In genomic region chr5:145246961-145247744, GRCh38 we compare ENCODE assay signal across 15 cellular contexts.
A peak's percentile ranks its signal among the peaks of the same experiment; 100 is the strongest.
DNase-seq lines count a peak whose midpoint lies in the region; ATAC-seq, FAIRE-seq and TF ChIP-seq lines count a peak whose summit lies in the region.
"Had no signal": no experiment of that assay in that cellular context is flagged by ENCODE, and none has a peak within 500 bp of the region (broad histone marks: within the 10 kb centered on the region; RNA-seq: fewer than 3 reads in every experiment).

No MANE protein-coding gene starts in this region.

- no peak overlapping the region for H3K27ac ChIP-seq in H1 (ENCODE audit: low read depth, low read length)

- H3K18ac ChIP-seq in H1 (ENCODE audit: extremely low read depth, low read length) = no peak overlapping the region

- no peaks in the 10 kb centered on the region for H3K4me1 Mint-ChIP-seq in activated T-helper 17 cell treated with anti-CD3 and anti-CD28 coated beads, Interleukin-2, amount 50 U/mL, for 72 hours

- no peak overlapping the region for H2BK120ac ChIP-seq in H1 (replicated peaks; ENCODE audit: low read depth, low read length)

- H4K20me1 ChIP-seq in H1 (replicated peaks in 1 of 2; ENCODE audit: control insufficient read depth in 1 of 2, insufficient read depth in 2 of 2, low read length in 2 of 2) = no peaks in the 10 kb centered on the region

- H2BK15ac ChIP-seq in H1 (ENCODE audit: low read length) = no peak overlapping the region

- TF ChIP-seq EP300 in H1 (IDR thresholded peaks at IDR 0.05; ENCODE audit: borderline replicate concordance in 1 of 2, low read depth in 2 of 2, low read length in 2 of 2) = no peak

- H3K56ac ChIP-seq in H1 (replicated peaks; ENCODE audit: insufficient read length, low read depth, low read length) = no peak overlapping the region

- H3K36me3 ChIP-seq in H1 (ENCODE audit: control insufficient read depth in 2 of 4, insufficient read depth in 4 of 4, low read length in 3 of 4) = no peaks in the 10 kb centered on the region
- H3K36me3 ChIP-seq in skeletal muscle satellite cell (ENCODE audit: insufficient read depth, low read length) = no peaks in the 10 kb centered on the region

- H3K4ac ChIP-seq in H1 (replicated peaks; ENCODE audit: insufficient read length, low read depth, low read length) = no peak overlapping the region

- H4K91ac ChIP-seq in H1 (replicated peaks; ENCODE audit: insufficient read length, low read length) = peak overlapping the region; percentile 49

- TF ChIP-seq POLR2A in H1 (IDR thresholded peaks at IDR 0.05; ENCODE audit: control extremely low read depth in 1 of 2, low read depth in 2 of 2, low read length in 2 of 2) = no peak

- no peaks in the 10 kb centered on the region for H3K27me3 Mint-ChIP-seq in activated T-helper 17 cell treated with anti-CD3 and anti-CD28 coated beads, Interleukin-2, amount 50 U/mL, for 72 hours

- CTCF ChIA-PET in H1 (lab: Charles Lee; ENCODE audit: partially characterized antibody) = interaction anchor here (2.9 kb wide), 1 partner anchor 9 kb away, joined by 12 read pairs; no protein-coding TSS in a partner anchor

- H3K79me1 ChIP-seq in H1 (ENCODE audit: low read depth, low read length) = no peaks in the 10 kb centered on the region

- 72% methylated on average over 4 of the region's 4 CpGs; no CpG with 5 or more reads in 1 of the 2 experiments for WGBS in H1 (ENCODE audit: extremely low coverage in 1 of 2, insufficient coverage in 1 of 2, insufficient read length in 1 of 2, insufficient replicate concordance in 2 of 2, low coverage in 1 of 2, low lambda C conversion rate in 2 of 2, missing lambda C conversion rate in 1 of 2), 2 experiments

- H3K4me2 ChIP-seq in H1 (ENCODE audit: insufficient read depth in 1 of 2, low read depth in 2 of 2, low read length in 2 of 2) (no peak overlapping the region; a peak in 1 of 4 replicates), skeletal muscle satellite cell (ENCODE audit: low read length) (peak overlapping the region; percentile 4)

- H2BK20ac ChIP-seq in H1 (ENCODE audit: low read length) = no peak overlapping the region

- no peak overlapping the region for H3K14ac ChIP-seq in H1 (ENCODE audit: insufficient read length)

- H3K4me1 ChIP-seq in H1 (replicated peaks in 1 of 4; ENCODE audit: control insufficient read depth in 3 of 4, insufficient read depth in 4 of 4, low read length in 3 of 4) (peaks cover 2 to 6% (median 4%) of the 10 kb centered on the region in 4 experiments; a peak in 5 of 7 replicates), skeletal muscle satellite cell (ENCODE audit: control insufficient read depth, insufficient read depth, low read length) (peaks cover 45% of the 10 kb centered on the region)
- H3K4me1 ChIP-seq: Caco-2 had no signal

- H3K9me3 Mint-ChIP-seq in activated T-helper 17 cell treated with anti-CD3 and anti-CD28 coated beads, Interleukin-2, amount 50 U/mL, for 72 hours = peaks cover 5% of the 10 kb centered on the region

- H2AK5ac ChIP-seq in H1 (ENCODE audit: low read depth, low read length) = no peak overlapping the region

- H4K5ac ChIP-seq in H1 (ENCODE audit: insufficient read length, low read depth, low read length) = peak overlapping the region; percentile 4

- no peak overlapping the region for H2BK5ac ChIP-seq in H1 (ENCODE audit: low read depth, low read length)

- no peak for TF ChIP-seq CTCF in H1 (IDR thresholded peaks at IDR 0.05; ENCODE audit: control extremely low read depth in 1 of 3, insufficient read depth in 1 of 3, low read depth in 1 of 3, low read length in 3 of 3)

- TF ChIP-seq RAD21 in H1 (IDR thresholded peaks at IDR 0.05 in 1 of 2, conservative IDR thresholded peaks at IDR 0.05 in 1 of 2; ENCODE audit: low read depth in 2 of 2, low read length in 2 of 2) = no peak

- POLR2A ChIA-PET in H1 (lab: Charles Lee; ENCODE audit: partially characterized antibody) = no interaction called here

- no peak overlapping the region for H3K27ac Mint-ChIP-seq in activated T-helper 17 cell treated with anti-CD3 and anti-CD28 coated beads, Interleukin-2, amount 50 U/mL, for 72 hours

- 0 out of 2 replicates have a peak overlapping the region, but pooled peaks have one; percentile 7 for H2AFZ ChIP-seq in H1 (ENCODE audit: low read length)

- H3K9me3 ChIP-seq in H1 (ENCODE audit: insufficient read depth in 2 of 2, low read depth in 1 of 2, low read length in 1 of 2) (no peaks in the 10 kb centered on the region), skeletal muscle satellite cell (replicated peaks; ENCODE audit: low read length) (no peaks in the 10 kb centered on the region)
- H3K9me3 ChIP-seq: Caco-2 had no signal

- H3K27me3 ChIP-seq in H1 (replicated peaks in 1 of 4; ENCODE audit: control insufficient read depth in 3 of 4, extremely low read depth in 1 of 4, insufficient read depth in 3 of 4, low read length in 3 of 4) (no peaks in the 10 kb centered on the region), skeletal muscle satellite cell (ENCODE audit: control insufficient read depth, insufficient read depth, low read length) (no peaks in the 10 kb centered on the region)

- DNase-seq in HS-5 (ENCODE audit: low read depth) = peak; percentile 40
- DNase-seq in H1 (ENCODE audit: low read depth in 1 of 2, low spot score in 2 of 2) = no peak
- DNase-seq: activated naive CD4-positive, alpha-beta T cell treated with Interleukin-2 at 50 U/mL for 16 hours; Caco-2; caudate nucleus; H7; Kasumi-1; NCI-H2081 treated with DMSO at 0.1 percent for 48 hours; retina; substantia nigra had no signal

- H3K4me3 Mint-ChIP-seq in activated T-helper 17 cell treated with anti-CD3 and anti-CD28 coated beads, Interleukin-2, amount 50 U/mL, for 72 hours = no peak overlapping the region

- no peaks in the 10 kb centered on the region for H3K23me2 ChIP-seq in H1 (ENCODE audit: low read depth, low read length)

- H3K23ac ChIP-seq in H1 (ENCODE audit: insufficient read length) = no peak overlapping the region

- no peak for FAIRE-seq in H1 (lab: Jason Lieb, UNC)

- H3K4me3 ChIP-seq in H1 (ENCODE audit: extremely low read depth in 1 of 4, insufficient read depth in 2 of 4, low read depth in 3 of 4, low read length in 4 of 4) (no peak overlapping the region), skeletal muscle satellite cell (ENCODE audit: low read length) (no peak overlapping the region)

- no peaks in the 10 kb centered on the region for H3K36me3 Mint-ChIP-seq in activated T-helper 17 cell treated with anti-CD3 and anti-CD28 coated beads, Interleukin-2, amount 50 U/mL, for 72 hours (ENCODE audit: low read depth)

- no peak overlapping the region for H3K9ac ChIP-seq in H1 (replicated peaks in 1 of 4; ENCODE audit: extremely low read depth in 1 of 4, low read depth in 3 of 4, low read length in 3 of 4)
- H3K9ac ChIP-seq in skeletal muscle satellite cell (ENCODE audit: low read depth, low read length) = peak overlapping the region; percentile 21

- H3K79me2 ChIP-seq in H1 (ENCODE audit: control insufficient read depth in 1 of 2, insufficient read depth in 2 of 2, low read length in 2 of 2) = no peaks in the 10 kb centered on the region

- no peak overlapping the region for H2BK12ac ChIP-seq in H1 (ENCODE audit: low read depth, low read length)

- H4K8ac ChIP-seq in H1 (ENCODE audit: extremely low read depth, insufficient read depth, low read length) = no peak overlapping the region

- ATAC-seq in GM18861 (IDR thresholded peaks at IDR 0.05; ENCODE audit: unreplicated experiment) (peak; percentile 45), GM19351 (IDR thresholded peaks at IDR 0.05; ENCODE audit: unreplicated experiment) (no peak), HG03139 (IDR thresholded peaks at IDR 0.05; ENCODE audit: unreplicated experiment) (no peak)
- ATAC-seq in activated T-helper 17 cell treated with anti-CD3 and anti-CD28 coated beads, Interleukin-2, amount 50 U/mL, for 72 hours (replicated peaks) = no peak

TF ChIP-seq in H1, 55 proteins besides CTCF, POLR2A, EP300 and RAD21 (continues in another document):
- TF ChIP-seq SRF (IDR thresholded peaks at IDR 0.05; ENCODE audit: low read depth, low read length) (no peak), SUZ12 (IDR thresholded peaks at IDR 0.05; ENCODE audit: low read length) (no peak), RNF2 (IDR thresholded peaks at IDR 0.05; ENCODE audit: borderline replicate concordance, low read depth, low read length, missing control alignments, poor library complexity, severe bottlenecking) (no peak), SP4 (IDR thresholded peaks at IDR 0.05; ENCODE audit: low read length) (no peak), BCL11A (IDR thresholded peaks at IDR 0.05; ENCODE audit: low read depth in 2 of 2, low read length in 2 of 2) (no peak), FOSL1 (IDR thresholded peaks at IDR 0.05; ENCODE audit: insufficient read depth, low read depth, low read length) (no peak), EGR1 (IDR thresholded peaks at IDR 0.05; ENCODE audit: borderline replicate concordance, low read depth, low read length) (no peak), PHF8 (conservative IDR thresholded peaks at IDR 0.05; ENCODE audit: low read depth, low read length) (no peak), SIN3A (conservative IDR thresholded peaks at IDR 0.05 in 1 of 2, IDR thresholded peaks at IDR 0.05 in 1 of 2; ENCODE audit: low read depth in 1 of 2, low read length in 2 of 2) (no peak), HDAC2 (IDR thresholded peaks at IDR 0.05; ENCODE audit: borderline replicate concordance in 1 of 2, low read depth in 2 of 2, low read length in 2 of 2) (no peak), TBP (IDR thresholded peaks at IDR 0.05; ENCODE audit: low read depth, low read length) (no peak), MAFK (IDR thresholded peaks at IDR 0.05; ENCODE audit: low read depth, low read length) (no peak), KDM4A (IDR thresholded peaks at IDR 0.05; ENCODE audit: low read depth, low read length, severe bottlenecking) (no peak), ASH2L (IDR thresholded peaks at IDR 0.05; ENCODE audit: low read length) (no peak), CBX8 (IDR thresholded peaks at IDR 0.05; ENCODE audit: borderline replicate concordance, low read depth, low read length) (no peak)
- TF ChIP-seq, protein P1, sequence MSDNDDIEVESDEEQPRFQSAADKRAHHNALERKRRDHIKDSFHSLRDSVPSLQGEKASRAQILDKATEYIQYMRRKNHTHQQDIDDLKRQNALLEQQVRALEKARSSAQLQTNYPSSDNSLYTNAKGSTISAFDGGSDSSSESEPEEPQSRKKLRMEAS (IDR thresholded peaks at IDR 0.05) = no peak
